Comparison of ENCODE assay signal across 18 cellular contexts in genomic region chr1:27938488-27938887, GRCh38. TPM values are rescaled to one million over a fixed set of nuclear protein-coding genes. Genes with fewer than 3 reads are reported as not detected.
DNase-seq lines count a peak whose midpoint lies in the region; ATAC-seq, FAIRE-seq and TF ChIP-seq lines count a peak whose summit lies in the region.
"Had no signal": no experiment of that assay in that cellular context is flagged by ENCODE, and none has a peak within 500 bp of the region (broad histone marks: within the 10 kb centered on the region; RNA-seq: fewer than 3 reads in every experiment).

No MANE protein-coding gene starts in this region.

- H3K79me1 ChIP-seq in H9 (ENCODE audit: insufficient read depth, low read depth, low read length, poor library complexity, severe bottlenecking) (peaks cover 4% of the 10 kb centered on the region), H1 (ENCODE audit: low read depth, low read length) (peaks cover 17% of the 10 kb centered on the region; the same call in 1 of the 2 replicates)

- no peaks in the 10 kb centered on the region; a peak in 1 of 5 replicates for H3K9me3 Mint-ChIP-seq in H9
- H3K9me3 Mint-ChIP-seq: CD4-positive, alpha-beta memory T cell had no signal

- H2AK5ac ChIP-seq in H9 (ENCODE audit: insufficient read length, low read length): no peak overlapping the region
- H2AK5ac ChIP-seq in H1 (ENCODE audit: low read depth, low read length): no peak overlapping the region

- H2BK120ac ChIP-seq in H9 (ENCODE audit: low read depth, low read length, poor library complexity, severe bottlenecking) (no peak overlapping the region), H1 (replicated peaks; ENCODE audit: low read depth, low read length) (no peak overlapping the region)

- H3K4me3 Mint-ChIP-seq in H9: peak overlapping the region in 1 of 2 experiments; percentile 86; a peak in 2 of 5 replicates
- H3K4me3 Mint-ChIP-seq: CD4-positive, alpha-beta memory T cell had no signal

- H3T11ph ChIP-seq in H9 (ENCODE audit: low read length): no peak overlapping the region

- DNase-seq in H9 (no peak), H1 (ENCODE audit: low read depth in 1 of 2, low spot score in 2 of 2) (no peak), right atrium auricular region (ENCODE audit: low spot score) (no peak), KG1 (lab: John Stamatoyannopoulos, UW) (no peak), T1000 (lab: John Stamatoyannopoulos, UW) (no peak)
- DNase-seq: ACHN; AML-193; CD4-positive, alpha-beta memory T cell; DMS79 treated with DMSO at 0.1 percent for 48 hours; GF-D8; HCEC 1CT; Karpas-422 had no signal

- H3K56ac ChIP-seq in H9 (ENCODE audit: insufficient read length, low read depth, low read length): no peak overlapping the region
- no peak overlapping the region for H3K56ac ChIP-seq in H1 (replicated peaks; ENCODE audit: insufficient read length, low read depth, low read length)

- no peak for TF ChIP-seq EP300 in H1 (IDR thresholded peaks at IDR 0.05; ENCODE audit: borderline replicate concordance in 1 of 2, low read depth in 2 of 2, low read length in 2 of 2)

- POLR2A ChIA-PET in H1 (lab: Charles Lee; ENCODE audit: partially characterized antibody): interaction anchor here (1.3 to 3.2 kb wide), 3 partner anchors 21 to 104 kb away, joined by 3 to 13 read pairs (median 5); partner anchors contain the start of gene XKR8

- no peak overlapping the region for H4K8ac ChIP-seq in H9 (replicated peaks; ENCODE audit: insufficient read length, low read depth, low read length)
- no peak overlapping the region for H4K8ac ChIP-seq in H1 (ENCODE audit: extremely low read depth, insufficient read depth, low read length)

- WGBS in H9 (ENCODE audit: extremely low coverage, insufficient read length, low lambda C conversion rate): no CpG with 5 or more reads among the region's 4 CpGs
- 95% methylated on average over 4 of the region's 4 CpGs for WGBS in HUES64
- WGBS in H1 (ENCODE audit: extremely low coverage in 1 of 2, insufficient coverage in 1 of 2, insufficient read length in 1 of 2, insufficient replicate concordance in 2 of 2, low coverage in 1 of 2, low lambda C conversion rate in 2 of 2, missing lambda C conversion rate in 1 of 2), 2 experiments: 88% methylated on average over 4 of the region's 4 CpGs; no CpG with 5 or more reads in 1 of the 2 experiments

- TF ChIP-seq CTCF in H9 (conservative IDR thresholded peaks at IDR 0.05): no peak
- TF ChIP-seq CTCF in H1 (IDR thresholded peaks at IDR 0.05; ENCODE audit: control extremely low read depth in 1 of 3, insufficient read depth in 1 of 3, low read depth in 1 of 3, low read length in 3 of 3): no peak
- no peak for TF ChIP-seq CTCF in right atrium auricular region (IDR thresholded peaks at IDR 0.05)

- H2BK5ac ChIP-seq in H9 (ENCODE audit: insufficient read length, low read length) (no peak overlapping the region), H1 (ENCODE audit: low read depth, low read length) (no peak overlapping the region)

- H4K91ac ChIP-seq in H9 (ENCODE audit: insufficient read length, low read depth, low read length) (no peak overlapping the region), H1 (replicated peaks; ENCODE audit: insufficient read length, low read length) (no peak overlapping the region)

- no peak overlapping the region for H3K18ac ChIP-seq in H9 (ENCODE audit: insufficient read length, low read depth, low read length)
- H3K18ac ChIP-seq in H1 (ENCODE audit: extremely low read depth, low read length): no peak overlapping the region

- no peak for TF ChIP-seq POLR2A in H1 (IDR thresholded peaks at IDR 0.05; ENCODE audit: control extremely low read depth in 1 of 2, low read depth in 2 of 2, low read length in 2 of 2)

- H2BK12ac ChIP-seq in H9 (ENCODE audit: insufficient read length, low read depth, low read length) (no peak overlapping the region), H1 (ENCODE audit: low read depth, low read length) (no peak overlapping the region)

- no peaks in the 10 kb centered on the region for H3K9me3 ChIP-seq in H9 (ENCODE audit: control insufficient read depth, low read depth, low read length)
- H3K9me3 ChIP-seq in HUES64 (ENCODE audit: insufficient read depth, low read depth, low read length): no peaks in the 10 kb centered on the region
- H3K9me3 ChIP-seq in H1 (ENCODE audit: insufficient read depth in 2 of 2, low read depth in 1 of 2, low read length in 1 of 2): no peaks in the 10 kb centered on the region
- no peaks in the 10 kb centered on the region for H3K9me3 ChIP-seq in right atrium auricular region

- H3K4ac ChIP-seq in H9 (ENCODE audit: low read depth, low read length): no peak overlapping the region
- no peak overlapping the region for H3K4ac ChIP-seq in H1 (replicated peaks; ENCODE audit: insufficient read length, low read depth, low read length)

- peaks cover 0 to 26% (median 23%) of the 10 kb centered on the region in 3 experiments; a peak in 5 of 7 replicates for H3K36me3 Mint-ChIP-seq in H9 (ENCODE audit: insufficient read depth in 1 of 3, low read depth in 3 of 3)
- H3K36me3 Mint-ChIP-seq: CD4-positive, alpha-beta memory T cell had no signal

- H3K27ac ChIP-seq in H9 (ENCODE audit: insufficient read length, low read depth, low read length): no peak overlapping the region
- peak overlapping the region; percentile 96; the same call in 1 of the 2 replicates for H3K27ac ChIP-seq in HUES64 (ENCODE audit: low read depth, low read length)
- no peak overlapping the region for H3K27ac ChIP-seq in H1 (ENCODE audit: low read depth, low read length)
- no peak overlapping the region for H3K27ac ChIP-seq in right atrium auricular region
- H3K27ac ChIP-seq: C4-2B had no signal

- H3K4me3 ChIP-seq in HUES64 (ENCODE audit: low read length) (no peak overlapping the region), H1 (ENCODE audit: extremely low read depth in 1 of 4, insufficient read depth in 2 of 4, low read depth in 3 of 4, low read length in 4 of 4) (peak overlapping the region in 2 of 4 experiments; percentile 19 to 67; a peak in 2 of 8 replicates), right atrium auricular region (no peak overlapping the region)

- no peak overlapping the region for H2AFZ ChIP-seq in H9 (ENCODE audit: low read length)
- H2AFZ ChIP-seq in H1 (ENCODE audit: low read length): no peak overlapping the region

- no peak for TF ChIP-seq RAD21 in H1 (IDR thresholded peaks at IDR 0.05 in 1 of 2, conservative IDR thresholded peaks at IDR 0.05 in 1 of 2; ENCODE audit: low read depth in 2 of 2, low read length in 2 of 2)

- CTCF ChIA-PET in H1 (lab: Charles Lee; ENCODE audit: partially characterized antibody): interaction anchor here (1.0 to 5.3 kb wide), 9 partner anchors 10 to 60 kb away, joined by 3 to 46 read pairs (median 5); partner anchors contain the start of gene XKR8

- peaks cover 15% of the 10 kb centered on the region for H3K23me2 ChIP-seq in H9 (ENCODE audit: insufficient read length, low read depth, low read length, poor library complexity, severe bottlenecking)
- H3K23me2 ChIP-seq in H1 (ENCODE audit: low read depth, low read length): peaks cover 11% of the 10 kb centered on the region

- H3K4me2 ChIP-seq in H9 (ENCODE audit: insufficient read depth, insufficient read length, low read length): no peak overlapping the region
- H3K4me2 ChIP-seq in H1 (ENCODE audit: insufficient read depth in 1 of 2, low read depth in 2 of 2, low read length in 2 of 2): peak overlapping the region; percentile 73 to 97; a peak in 3 of 4 replicates

- FAIRE-seq in H1 (lab: Jason Lieb, UNC): no peak
- FAIRE-seq: A204.1, HTR-8/SVneo had no signal

- no peaks in the 10 kb centered on the region for H4K20me1 ChIP-seq in H9 (ENCODE audit: control insufficient read depth, insufficient read depth, insufficient read length)
- peaks cover 0 to 10% of the 10 kb centered on the region in 2 experiments for H4K20me1 ChIP-seq in H1 (replicated peaks in 1 of 2; ENCODE audit: control insufficient read depth in 1 of 2, insufficient read depth in 2 of 2, low read length in 2 of 2)

- H3K23ac ChIP-seq in H9 (ENCODE audit: insufficient read length, low read depth, low read length) (no peak overlapping the region), H1 (ENCODE audit: insufficient read length) (no peak overlapping the region)

- H3K27me3 Mint-ChIP-seq in H9 (ENCODE audit: low read depth): peaks cover 2% of the 10 kb centered on the region; the same call in 1 of the 2 replicates

- peak overlapping the region in 2 of 3 experiments; percentile 83 to 97; a peak in 2 of 7 replicates for H3K27ac Mint-ChIP-seq in H9

- H3K27me3 ChIP-seq in H9 (ENCODE audit: insufficient read depth, low read length): no peaks in the 10 kb centered on the region
- no peaks in the 10 kb centered on the region for H3K27me3 ChIP-seq in HUES64 (ENCODE audit: insufficient read depth, low read length)
- H3K27me3 ChIP-seq in H1 (replicated peaks in 1 of 4; ENCODE audit: control insufficient read depth in 3 of 4, extremely low read depth in 1 of 4, insufficient read depth in 3 of 4, low read length in 3 of 4): no peaks in the 10 kb centered on the region
- no peaks in the 10 kb centered on the region for H3K27me3 ChIP-seq in right atrium auricular region

- no peak overlapping the region for H4K5ac ChIP-seq in H9 (ENCODE audit: insufficient read length, low read depth, low read length)
- no peak overlapping the region for H4K5ac ChIP-seq in H1 (ENCODE audit: insufficient read length, low read depth, low read length)

- peaks cover 50 to 53% of the 10 kb centered on the region in 2 experiments for H3K4me1 Mint-ChIP-seq in H9

- H3K4me1 ChIP-seq in H9 (ENCODE audit: insufficient read depth, low read length) (peaks cover 6% of the 10 kb centered on the region; the same call in 1 of the 2 replicates), HUES64 (ENCODE audit: insufficient read depth, low read length) (peaks cover 19% of the 10 kb centered on the region), H1 (replicated peaks in 1 of 4; ENCODE audit: control insufficient read depth in 3 of 4, insufficient read depth in 4 of 4, low read length in 3 of 4) (peaks cover 16 to 25% (median 19%) of the 10 kb centered on the region in 4 experiments), right atrium auricular region (peaks cover 0 to 6% of the 10 kb centered on the region in 2 donors)

- H3K14ac ChIP-seq in H9 (ENCODE audit: insufficient read depth, low read length) (no peak overlapping the region), H1 (ENCODE audit: insufficient read length) (no peak overlapping the region)

- no peak overlapping the region for H2BK15ac ChIP-seq in H9 (ENCODE audit: low read depth, low read length)
- no peak overlapping the region for H2BK15ac ChIP-seq in H1 (ENCODE audit: low read length)

- H3K79me2 ChIP-seq in H9 (ENCODE audit: insufficient read depth, low read length) (peaks cover 2% of the 10 kb centered on the region; the same call in 1 of the 2 replicates), H1 (ENCODE audit: control insufficient read depth in 1 of 2, insufficient read depth in 2 of 2, low read length in 2 of 2) (peaks cover 0 to 28% of the 10 kb centered on the region in 2 experiments; a peak in 3 of 4 replicates)

- H3K9ac ChIP-seq in H9 (ENCODE audit: extremely low read depth, insufficient read length, low read length) (no peak overlapping the region), HUES64 (ENCODE audit: low read depth, low read length) (no peak overlapping the region), H1 (replicated peaks in 1 of 4; ENCODE audit: extremely low read depth in 1 of 4, low read depth in 3 of 4, low read length in 3 of 4) (no peak overlapping the region)

- ATAC-seq in GM18858 (IDR thresholded peaks at IDR 0.05; ENCODE audit: unreplicated experiment): no peak

- H2BK20ac ChIP-seq in H9 (ENCODE audit: low read depth, low read length, poor library complexity, severe bottlenecking) (no peak overlapping the region), H1 (ENCODE audit: low read length) (no peak overlapping the region)

- H3K36me3 ChIP-seq in HUES64 (ENCODE audit: insufficient read depth, low read length): peaks cover 13% of the 10 kb centered on the region; the same call in 1 of the 2 replicates
- H3K36me3 ChIP-seq in H1 (ENCODE audit: control insufficient read depth in 2 of 4, insufficient read depth in 4 of 4, low read length in 3 of 4): peaks cover 0 to 11% (median 4%) of the 10 kb centered on the region in 4 experiments; a peak in 5 of 8 replicates
- no peaks in the 10 kb centered on the region for H3K36me3 ChIP-seq in right atrium auricular region

RNA-seq across cellular contexts. Expression of gene SMPDL3B, which starts 3.7 kb away (rescaled TPM):
- total RNA-seq in H9 (2021): 49.5 and 51.3 TPM in 2 replicates
- 35.9 TPM for polyA plus RNA-seq in HUES64 (2013, experiment 1 of 2)
- polyA plus RNA-seq in HUES64 (2013, experiment 2 of 2): 26.2 TPM
- total RNA-seq in H1 (2021; fragmentation: NEBNext Ultra II Directional; extraction: Animal tissue kit (Norgen Biotek cat#: 25700)): 53.1 and 54.7 TPM in 2 replicates
- polyA plus RNA-seq in H1 (2011; rRNA removed): 143 and 157 TPM in 2 replicates
- 133 TPM for polyA plus RNA-seq in H1 (2011; cell fraction: cytosol; rRNA removed)
- polyA plus RNA-seq in H1 (2011; cell fraction: nucleus; rRNA removed): 133 TPM
- 74.6 to 78.0 TPM (median 76.4 TPM) in 4 replicates for polyA plus RNA-seq in H1 (2012, experiment 1 of 2)
- 82.8 TPM for polyA plus RNA-seq in H1 (2012, experiment 2 of 2)
- 77.8 TPM for polyA plus RNA-seq in H1 (2013, experiment 1 of 2)
- polyA plus RNA-seq in H1 (2013, experiment 2 of 2): 79.8 TPM
- 82.2 and 90.3 TPM in 2 replicates for polyA minus RNA-seq in H1 (2011; rRNA and poly(A)+ RNA removed)
- 41.0 TPM for polyA minus RNA-seq in H1 (2011; cell fraction: cytosol; rRNA and poly(A)+ RNA removed)
- polyA minus RNA-seq in H1 (2011; cell fraction: nucleus; rRNA and poly(A)+ RNA removed): 29.7 TPM
- total RNA-seq in right atrium auricular region: 1 to 10 TPM in 1 of 2 donors, under 1 TPM in 1; 0.78 to 6.7 TPM
- total RNA-seq: CD4-positive, alpha-beta memory T cell had no signal
- polyA plus RNA-seq: CD4-positive, alpha-beta memory T cell had no signal

RNA-seq across cellular contexts. Expression of gene XKR8, which starts 21.3 kb away (rescaled TPM):
- total RNA-seq in H9 (2021) (17.2 and 17.9 TPM in 2 replicates), right atrium auricular region (10 to 100 TPM in 1 of 2 donors, 1 to 10 TPM in 1; 6.8 to 10.8 TPM)
- polyA plus RNA-seq in HUES64 (2013, experiment 1 of 2): 10.3 TPM
- polyA plus RNA-seq in HUES64 (2013, experiment 2 of 2): 10.6 TPM
- 13.8 and 14.2 TPM in 2 replicates for total RNA-seq in H1 (2021; fragmentation: NEBNext Ultra II Directional; extraction: Animal tissue kit (Norgen Biotek cat#: 25700))
- polyA plus RNA-seq in H1 (2011; rRNA removed): 16.3 and 20.0 TPM in 2 replicates
- 15.2 TPM for polyA plus RNA-seq in H1 (2011; cell fraction: cytosol; rRNA removed)
- polyA plus RNA-seq in H1 (2011; cell fraction: nucleus; rRNA removed): 15.8 TPM
- 8.1 to 13.0 TPM (median 12.5 TPM) in 4 replicates for polyA plus RNA-seq in H1 (2012, experiment 1 of 2)
- 20.2 TPM for polyA plus RNA-seq in H1 (2012, experiment 2 of 2)
- 16.0 TPM for polyA plus RNA-seq in H1 (2013, experiment 1 of 2)
- 16.9 TPM for polyA plus RNA-seq in H1 (2013, experiment 2 of 2)
- polyA minus RNA-seq in H1 (2011; rRNA and poly(A)+ RNA removed): 8.9 and 11.6 TPM in 2 replicates
- 13.2 TPM for polyA minus RNA-seq in H1 (2011; cell fraction: cytosol; rRNA and poly(A)+ RNA removed)
- 9.8 TPM for polyA minus RNA-seq in H1 (2011; cell fraction: nucleus; rRNA and poly(A)+ RNA removed)
- total RNA-seq: H4 had no signal

RNA-seq across cellular contexts. Expression of gene RPA2, which starts 24.1 kb away (rescaled TPM):
- total RNA-seq in H9 (2021): 81.4 and 83.5 TPM in 2 replicates
- polyA plus RNA-seq in HUES64 (2013, experiment 1 of 2): 72.0 TPM
- polyA plus RNA-seq in HUES64 (2013, experiment 2 of 2): 66.1 TPM
- 53.4 TPM in 2 replicates for total RNA-seq in H1 (2021; fragmentation: NEBNext Ultra II Directional; extraction: Animal tissue kit (Norgen Biotek cat#: 25700))
- polyA plus RNA-seq in H1 (2011; rRNA removed): 35.7 and 56.3 TPM in 2 replicates
- 61.4 TPM for polyA plus RNA-seq in H1 (2011; cell fraction: cytosol; rRNA removed)
- 88.9 TPM for polyA plus RNA-seq in H1 (2011; cell fraction: nucleus; rRNA removed)
- polyA plus RNA-seq in H1 (2012, experiment 1 of 2): 61.5 to 86.3 TPM (median 65.9 TPM) in 4 replicates
- polyA plus RNA-seq in H1 (2012, experiment 2 of 2): 28.7 TPM
- polyA plus RNA-seq in H1 (2013, experiment 1 of 2): 38.9 TPM
- 40.2 TPM for polyA plus RNA-seq in H1 (2013, experiment 2 of 2)
- polyA minus RNA-seq in H1 (2011; rRNA and poly(A)+ RNA removed): 24.2 and 40.5 TPM in 2 replicates
- polyA minus RNA-seq in H1 (2011; cell fraction: cytosol; rRNA and poly(A)+ RNA removed): 19.8 TPM
- polyA minus RNA-seq in H1 (2011; cell fraction: nucleus; rRNA and poly(A)+ RNA removed): 23.7 TPM
- total RNA-seq in right atrium auricular region: 10 to 100 TPM; 16.9 to 27.8 TPM
